Comparison of ENCODE assay signal across 8 cellular contexts in the genomic region with DNA sequence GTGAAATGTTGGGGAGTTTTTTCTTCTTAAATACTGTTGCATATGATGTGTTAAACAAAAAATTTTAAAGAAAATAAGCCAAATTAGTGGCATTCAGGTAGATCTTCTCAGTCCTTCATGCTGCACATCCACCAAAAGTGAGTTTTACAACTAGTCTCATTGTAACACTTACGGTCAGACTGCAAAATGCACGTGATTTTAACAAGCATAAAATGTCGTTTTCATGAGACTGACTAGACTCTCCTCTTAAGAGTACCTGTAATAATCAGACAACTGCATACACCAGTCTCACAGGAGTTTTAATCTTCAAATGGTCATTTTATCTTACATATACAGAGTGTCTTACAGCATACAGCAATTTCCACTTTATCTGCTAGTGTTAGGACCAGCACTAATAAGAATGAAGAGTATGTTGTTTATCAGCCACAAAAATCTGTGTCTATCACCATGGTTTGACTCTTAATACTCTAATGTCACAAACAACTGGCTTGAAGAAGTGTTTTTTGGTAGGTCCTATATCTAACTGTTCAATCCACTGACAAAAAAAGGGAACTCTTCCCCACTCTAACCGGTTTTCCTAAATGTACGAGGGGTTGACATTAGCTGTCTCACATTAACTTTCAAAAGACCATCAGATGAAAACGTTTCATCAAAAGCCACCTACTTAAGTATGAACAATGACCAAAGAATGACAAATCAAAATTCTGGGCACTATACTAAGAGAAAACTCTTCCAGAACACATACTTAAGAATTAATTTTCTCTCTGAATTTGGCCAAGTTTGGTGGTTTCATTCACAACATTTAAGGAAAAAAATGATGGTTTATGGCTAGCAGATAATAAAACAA. TPM values are rescaled to one million over a fixed set of nuclear protein-coding genes. Genes with fewer than 3 reads are reported as not detected.
DNase-seq lines count a peak whose midpoint lies in the region; ATAC-seq, FAIRE-seq and TF ChIP-seq lines count a peak whose summit lies in the region.

No MANE protein-coding gene starts in this region.

- TF ChIP-seq POLR2A in GM12891 (IDR thresholded peaks at IDR 0.05; ENCODE audit: low read depth, low read length): no peak

- DNase-seq in GM12891 (ENCODE audit: insufficient read length, low spot score): no peak
- peak; percentile 18 for DNase-seq in RPMI7951 (ENCODE audit: low read depth)
- no peak for DNase-seq in epithelial cell of esophagus (ENCODE audit: low read depth)
- DNase-seq in osteoblast (ENCODE audit: insufficient read length, low spot score, missing footprints): no peak
- DNase-seq in putamen (ENCODE audit: low spot score): no peak
- DNase-seq in NK-92 (lab: John Stamatoyannopoulos, UW; ENCODE audit: unreplicated experiment): no peak
- DNase-seq in RPMI8226: no peak

- no peaks in the 10 kb centered on the region for H3K36me3 ChIP-seq in osteoblast (ENCODE audit: insufficient read depth, low read length)

- peaks cover 74% of the 10 kb centered on the region for H3K79me2 ChIP-seq in osteoblast (ENCODE audit: insufficient read depth, low read length)

- peak overlapping the region; percentile 86 for H2AFZ ChIP-seq in osteoblast (ENCODE audit: low read length)

- H3K4me2 ChIP-seq in osteoblast (ENCODE audit: insufficient read depth, low read length): peak overlapping the region; percentile 83

- FAIRE-seq in GM12891 (lab: Jason Lieb, UNC): peak; percentile 76

- TF ChIP-seq CTCF in epithelial cell of esophagus (IDR thresholded peaks at IDR 0.05; ENCODE audit: insufficient read depth, low read depth, low read length, missing control alignments): no peak
- TF ChIP-seq CTCF in osteoblast (IDR thresholded peaks at IDR 0.05; ENCODE audit: extremely low read depth, low read depth, low read length): no peak

- H3K4me1 ChIP-seq in osteoblast (ENCODE audit: insufficient read depth, low read length): peaks cover 31% of the 10 kb centered on the region

- H3K27ac ChIP-seq in osteoblast (ENCODE audit: low read depth, low read length): peak overlapping the region; percentile 90

- no peaks in the 10 kb centered on the region for H4K20me1 ChIP-seq in osteoblast (ENCODE audit: insufficient read depth, low read length)

- H3K4me3 ChIP-seq in epithelial cell of esophagus (ENCODE audit: low read length) (peak overlapping the region; percentile 73), osteoblast (ENCODE audit: insufficient read depth, low read length) (peak overlapping the region; percentile 87)

- no peaks in the 10 kb centered on the region for H3K9me3 ChIP-seq in osteoblast (ENCODE audit: low read depth, low read length)

- H3K27me3 ChIP-seq in osteoblast (ENCODE audit: insufficient read depth, low read length): no peaks in the 10 kb centered on the region

- no peak for ATAC-seq in GM19023 (IDR thresholded peaks at IDR 0.05; ENCODE audit: unreplicated experiment)

TF ChIP-seq in GM12891, 5 proteins besides CTCF, POLR2A, EP300 and RAD21:
- no peak for TF ChIP-seq PAX5 (IDR thresholded peaks at IDR 0.05; ENCODE audit: insufficient read depth, low read length, severe bottlenecking)
- peak; percentile 34; the same call in 1 of the 2 replicates for TF ChIP-seq SPI1 (IDR thresholded peaks at IDR 0.05; ENCODE audit: low read depth, low read length)

RNA-seq across cellular contexts. Expression of a gene that starts 1.5 kb away (rescaled TPM):
- 12.2 TPM for polyA plus RNA-seq in GM12891 (2012; ENCODE audit: low read depth, missing spikeins)
- 51.6 and 57.2 TPM in 2 replicates for total RNA-seq in RPMI7951 (2014; rRNA removed; shearing (Covaris generic))
- 15.2 and 16.2 TPM in 2 replicates for total RNA-seq in osteoblast

RNA-seq across cellular contexts. Expression of a gene that starts 42.5 kb away (rescaled TPM):
- polyA plus RNA-seq in GM12891 (2012; ENCODE audit: low read depth, missing spikeins): 7.9 TPM
- total RNA-seq in RPMI7951 (2014; rRNA removed; shearing (Covaris generic)): 7.0 and 8.7 TPM in 2 replicates
- total RNA-seq in osteoblast: 15.2 and 17.1 TPM in 2 replicates
